Comparison of ENCODE assay signal across 15 cellular contexts in genomic region chr13:24617394-24618218, GRCh38.
DNase-seq lines count a peak whose midpoint lies in the region; ATAC-seq and TF ChIP-seq lines count a peak whose summit lies in the region.
"Had no signal": no experiment of that assay in that cellular context is flagged by ENCODE, and none has a peak within 500 bp of the region (broad histone marks: within the 10 kb centered on the region; RNA-seq: fewer than 3 reads in every experiment).

No MANE protein-coding gene starts in this region.

- H3K4me1 Mint-ChIP-seq in CD4-positive, alpha-beta memory T cell: peaks cover 20 to 45% (median 31%) of the 10 kb centered on the region in 4 donors
- peaks cover 49% of the 10 kb centered on the region for H3K4me1 Mint-ChIP-seq in activated CD8-positive, alpha-beta T cell treated with anti-CD3 and anti-CD28 coated beads for 36 hours (ENCODE audit: low read depth)
- peaks cover 10 to 21% (median 12%) of the 10 kb centered on the region in 3 donors for H3K4me1 Mint-ChIP-seq in naive B cell

- peak overlapping the region; percentile 81 to 94 (median 86) for H3K27ac Mint-ChIP-seq in CD4-positive, alpha-beta memory T cell
- H3K27ac Mint-ChIP-seq in activated CD8-positive, alpha-beta T cell treated with anti-CD3 and anti-CD28 coated beads for 36 hours: peak overlapping the region; percentile 97
- peak overlapping the region in 4 of 6 donors; percentile 66 to 94 (median 78) for H3K27ac Mint-ChIP-seq in naive B cell

- no peaks in the 10 kb centered on the region for H3K36me3 ChIP-seq in CD4-positive, alpha-beta memory T cell (ENCODE audit: insufficient read depth, low read length)
- H3K36me3 ChIP-seq in sigmoid colon: no peaks in the 10 kb centered on the region
- H3K36me3 ChIP-seq: heart left ventricle, SJSA1 had no signal

- intact Hi-C loops in CD4-positive, alpha-beta memory T cell (cut with micrococcal nuclease): loop anchor here (1.0 to 5.0 kb wide), 2 partner anchors 9 to 105 kb away; partner anchors contain the start of gene PARP4
- intact Hi-C loops in activated CD8-positive, alpha-beta T cell treated with anti-CD3 and anti-CD28 coated beads for 36 hours (cut with micrococcal nuclease): no loop called here
- intact Hi-C loops in sigmoid colon (cut with DNase I): no loop called here

- CTCF ChIA-PET in CD4-positive, alpha-beta memory T cell (lab: Charles Lee; ENCODE audit: partially characterized antibody): interaction anchor here (1.0 to 2.0 kb wide), 3 partner anchors 9 to 110 kb away, joined by 3 to 14 read pairs (median 3); no protein-coding TSS in a partner anchor
- CTCF ChIA-PET in activated CD8-positive, alpha-beta T cell treated with anti-CD3 and anti-CD28 coated beads for 36 hours (lab: Charles Lee): interaction anchor here (1.0 to 1.6 kb wide), 2 partner anchors 12 to 13 kb away, joined by 4 to 5 read pairs; no protein-coding TSS in a partner anchor

- no peak for ATAC-seq in activated CD8-positive, alpha-beta T cell treated with anti-CD3 and anti-CD28 coated beads for 36 hours
- ATAC-seq in naive B cell (ENCODE audit: low read depth in 2 of 2): no peak
- no peak for ATAC-seq in GM21381 (IDR thresholded peaks at IDR 0.05; ENCODE audit: unreplicated experiment)
- no peak for ATAC-seq in GM21825 (IDR thresholded peaks at IDR 0.05; ENCODE audit: unreplicated experiment)
- ATAC-seq: heart left ventricle had no signal

- 94% methylated on average over 13 of the region's 13 CpGs for WGBS in sigmoid colon, 2 donors

- no peaks in the 10 kb centered on the region for H3K9me3 ChIP-seq in CD4-positive, alpha-beta memory T cell (ENCODE audit: control insufficient read depth in 1 of 2, low read length in 2 of 2)
- H3K9me3 ChIP-seq in sigmoid colon: no peaks in the 10 kb centered on the region
- H3K9me3 ChIP-seq: heart left ventricle, SJSA1 had no signal

- no peak for TF ChIP-seq POLR2A in sigmoid colon (IDR thresholded peaks at IDR 0.05)

- no peaks in the 10 kb centered on the region for H3K27me3 ChIP-seq in CD4-positive, alpha-beta memory T cell (ENCODE audit: insufficient read depth, low read length)
- H3K27me3 ChIP-seq in sigmoid colon: no peaks in the 10 kb centered on the region
- H3K27me3 ChIP-seq: heart left ventricle, SJSA1 had no signal

- H3K4me3 Mint-ChIP-seq in CD4-positive, alpha-beta memory T cell: peak overlapping the region in 2 of 8 donors; percentile 37 to 48
- H3K4me3 Mint-ChIP-seq in activated CD8-positive, alpha-beta T cell treated with anti-CD3 and anti-CD28 coated beads for 36 hours: no peak overlapping the region
- H3K4me3 Mint-ChIP-seq in naive B cell: no peak overlapping the region

- no peaks in the 10 kb centered on the region for H3K27me3 Mint-ChIP-seq in CD4-positive, alpha-beta memory T cell
- H3K27me3 Mint-ChIP-seq in activated CD8-positive, alpha-beta T cell treated with anti-CD3 and anti-CD28 coated beads for 36 hours: no peaks in the 10 kb centered on the region
- no peaks in the 10 kb centered on the region for H3K27me3 Mint-ChIP-seq in naive B cell

- DNase-seq in CD4-positive, alpha-beta memory T cell: no peak
- DNase-seq in ELF-1 (ENCODE audit: low read depth, low spot score) (peak; percentile 85), naive B cell (no peak), sigmoid colon (no peak)
- DNase-seq in activated CD8-positive, alpha-beta T cell treated with anti-CD3 and anti-CD28 coated beads for 36 hours: peak; percentile 44
- DNase-seq: heart left ventricle, kidney, midbrain, NCI-H1417, NCI-H226 had no signal

- TF ChIP-seq CTCF in activated CD8-positive, alpha-beta T cell treated with anti-CD3 and anti-CD28 coated beads for 36 hours (IDR thresholded peaks at IDR 0.05): no peak
- TF ChIP-seq CTCF in sigmoid colon (IDR thresholded peaks at IDR 0.05): no peak

- TF ChIP-seq EP300 in sigmoid colon (IDR thresholded peaks at IDR 0.05): no peak

- H3K36me3 Mint-ChIP-seq in CD4-positive, alpha-beta memory T cell: no peaks in the 10 kb centered on the region
- peaks cover 5% of the 10 kb centered on the region for H3K36me3 Mint-ChIP-seq in activated CD8-positive, alpha-beta T cell treated with anti-CD3 and anti-CD28 coated beads for 36 hours (ENCODE audit: low read depth)
- H3K36me3 Mint-ChIP-seq in naive B cell: no peaks in the 10 kb centered on the region

- no peak overlapping the region for H3K4me3 ChIP-seq in CD4-positive, alpha-beta memory T cell (ENCODE audit: low read length in 2 of 2)
- H3K4me3 ChIP-seq in sigmoid colon: no peak overlapping the region
- H3K4me3 ChIP-seq: heart left ventricle, SJSA1, skin epidermis had no signal

- POLR2A ChIA-PET in CD4-positive, alpha-beta memory T cell (lab: Charles Lee; ENCODE audit: partially characterized antibody): interaction anchor here (0.8 to 1.5 kb wide), 4 partner anchors 7 to 19 kb away, joined by 3 to 4 read pairs (median 4); no protein-coding TSS in a partner anchor
- POLR2A ChIA-PET in activated CD8-positive, alpha-beta T cell treated with anti-CD3 and anti-CD28 coated beads for 36 hours (lab: Charles Lee): interaction anchor here (1.0 to 1.9 kb wide), 3 partner anchors 11 to 16 kb away, joined by 3 to 5 read pairs (median 5); no protein-coding TSS in a partner anchor

- no peaks in the 10 kb centered on the region for H3K9me3 Mint-ChIP-seq in CD4-positive, alpha-beta memory T cell
- H3K9me3 Mint-ChIP-seq in activated CD8-positive, alpha-beta T cell treated with anti-CD3 and anti-CD28 coated beads for 36 hours: peaks cover 3% of the 10 kb centered on the region
- H3K9me3 Mint-ChIP-seq in naive B cell: no peaks in the 10 kb centered on the region

- H3K4me1 ChIP-seq in CD4-positive, alpha-beta memory T cell (ENCODE audit: insufficient read depth, low read length): peaks cover 21% of the 10 kb centered on the region
- no peaks in the 10 kb centered on the region for H3K4me1 ChIP-seq in sigmoid colon

- H3K27ac ChIP-seq in CD4-positive, alpha-beta memory T cell (ENCODE audit: low read depth, low read length): peak overlapping the region; percentile 25
- H3K27ac ChIP-seq in sigmoid colon: no peak overlapping the region
- H3K27ac ChIP-seq: C4-2B had no signal

Comparison
In these comparisons a context has a peak if more than half of its experiments do, and no peak if none do; other contexts are left out.
1. DNase-seq: peak in ELF-1 (single experiment) and activated CD8-positive, alpha-beta T cell treated with anti-CD3 and anti-CD28 coated beads for 36 hours (single experiment); none in CD4-positive, alpha-beta memory T cell (0 of 5), naive B cell (single experiment) and sigmoid colon (single experiment).
2. Peak in every context shown above with its lines, with median percentiles within 50 percentile points of each other: H3K27ac Mint-ChIP-seq.